1 cellular context compared by ENCODE assay signal in the genomic region with DNA sequence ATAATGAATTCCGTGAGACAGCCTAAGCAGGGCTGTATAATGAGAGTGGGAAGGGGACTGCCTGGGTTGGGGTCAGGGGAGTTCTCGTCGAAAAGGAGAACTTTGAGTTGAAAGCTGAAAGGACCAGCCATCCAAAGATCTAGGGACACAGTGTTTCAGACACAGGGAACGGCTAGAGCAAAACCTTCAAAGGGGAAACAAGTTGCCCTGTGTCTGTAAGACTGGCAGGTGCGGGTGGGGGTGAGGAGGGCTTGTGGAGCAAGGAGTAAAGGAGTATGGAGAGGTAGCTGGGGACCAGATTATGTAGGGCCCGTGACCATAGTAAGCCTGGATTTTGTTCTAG.
TF ChIP-seq lines count a peak whose summit lies in the region.

No MANE protein-coding gene starts in this region.

TF ChIP-seq in SK-N-SH treated with all-trans-retinoic acid at 6 μM for 48 hours, 23 proteins besides CTCF, POLR2A, EP300 and RAD21 (continued from another document):
- TF ChIP-seq, protein P1, sequence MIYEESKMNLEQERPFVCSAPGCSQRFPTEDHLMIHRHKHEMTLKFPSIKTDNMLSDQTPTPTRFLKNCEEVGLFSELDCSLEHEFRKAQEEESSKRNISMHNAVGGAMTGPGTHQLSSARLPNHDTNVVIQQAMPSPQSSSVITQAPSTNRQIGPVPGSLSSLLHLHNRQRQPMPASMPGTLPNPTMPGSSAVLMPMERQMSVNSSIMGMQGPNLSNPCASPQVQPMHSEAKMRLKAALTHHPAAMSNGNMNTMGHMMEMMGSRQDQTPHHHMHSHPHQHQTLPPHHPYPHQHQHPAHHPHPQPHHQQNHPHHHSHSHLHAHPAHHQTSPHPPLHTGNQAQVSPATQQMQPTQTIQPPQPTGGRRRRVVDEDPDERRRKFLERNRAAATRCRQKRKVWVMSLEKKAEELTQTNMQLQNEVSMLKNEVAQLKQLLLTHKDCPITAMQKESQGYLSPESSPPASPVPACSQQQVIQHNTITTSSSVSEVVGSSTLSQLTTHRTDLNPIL (CRISPR knock-in tag; IDR thresholded peaks at IDR 0.05; ENCODE audit: low read depth): no peak
- no peak for TF ChIP-seq SNAI2 (CRISPR knock-in tag; IDR thresholded peaks at IDR 0.05)
